15 cellular contexts compared by ENCODE assay signal in genomic region chr1:99682291-99682751, GRCh38. TPM values are rescaled to one million over a fixed set of nuclear protein-coding genes. Genes with fewer than 3 reads are reported as not detected.
A peak's percentile ranks its signal among the peaks of the same experiment; 100 is the strongest.
DNase-seq lines count a peak whose midpoint lies in the region; FAIRE-seq and TF ChIP-seq lines count a peak whose summit lies in the region.
"Had no signal": no experiment of that assay in that cellular context is flagged by ENCODE, and none has a peak within 500 bp of the region (broad histone marks: within the 10 kb centered on the region; RNA-seq: fewer than 3 reads in every experiment).

No MANE protein-coding gene starts in this region.

- H3K27me3 ChIP-seq in CD4-positive, alpha-beta memory T cell (ENCODE audit: insufficient read depth, low read length), result no peaks in the 10 kb centered on the region

- no peak overlapping the region for H3K27ac Mint-ChIP-seq in CD4-positive, alpha-beta memory T cell
- no peak overlapping the region for H3K27ac Mint-ChIP-seq in glutamatergic neuron (ENCODE audit: unreplicated experiment)
- H3K27ac Mint-ChIP-seq: activated CD4-positive, alpha-beta memory T cell treated with anti-CD3 and anti-CD28 coated beads for 36 hours; stimulated activated naive CD8-positive, alpha-beta T cell treated with anti-CD3 and anti-CD28 coated beads, Interleukin-15, Interleukin-2, amounts not matched to agents 100 ng/mL and 50 ng/mL, for 24 hours had no signal

- FAIRE-seq in HTR-8/SVneo (lab: Jason Lieb, UNC) (no peak), kidney (lab: Jason Lieb, UNC) (no peak)

- no peaks in the 10 kb centered on the region for H3K9me3 ChIP-seq in kidney (ENCODE audit: control insufficient read depth in 1 of 2, low read length in 2 of 2)
- no peaks in the 10 kb centered on the region for H3K9me3 ChIP-seq in CD4-positive, alpha-beta memory T cell (ENCODE audit: control insufficient read depth in 1 of 2, low read length in 2 of 2)

- CTCF ChIA-PET in CD4-positive, alpha-beta memory T cell (lab: Charles Lee; ENCODE audit: partially characterized antibody), result no interaction called here

- no peak for TF ChIP-seq CTCF in choroid plexus epithelial cell (conservative IDR thresholded peaks at IDR 0.05; ENCODE audit: low read depth, low read length)
- no peak for TF ChIP-seq CTCF in kidney (IDR thresholded peaks at IDR 0.05; ENCODE audit: borderline replicate concordance, extremely low read depth, insufficient read depth)
- no peak for TF ChIP-seq CTCF in glutamatergic neuron (IDR thresholded peaks at IDR 0.05; ENCODE audit: partially characterized antibody, unreplicated experiment)

- H3K4me3 Mint-ChIP-seq in CD4-positive, alpha-beta memory T cell, result no peak overlapping the region
- H3K4me3 Mint-ChIP-seq in glutamatergic neuron (ENCODE audit: unreplicated experiment), result no peak overlapping the region
- H3K4me3 Mint-ChIP-seq: activated CD4-positive, alpha-beta memory T cell treated with anti-CD3 and anti-CD28 coated beads for 36 hours; stimulated activated naive CD8-positive, alpha-beta T cell treated with anti-CD3 and anti-CD28 coated beads, Interleukin-15, Interleukin-2, amounts not matched to agents 100 ng/mL and 50 ng/mL, for 24 hours had no signal

- no peaks in the 10 kb centered on the region for H3K36me3 Mint-ChIP-seq in CD4-positive, alpha-beta memory T cell
- H3K36me3 Mint-ChIP-seq in glutamatergic neuron (ENCODE audit: unreplicated experiment), result no peaks in the 10 kb centered on the region
- H3K36me3 Mint-ChIP-seq: activated CD4-positive, alpha-beta memory T cell treated with anti-CD3 and anti-CD28 coated beads for 36 hours had no signal

- peaks cover 0 to 2% (median under 1%) of the 10 kb centered on the region in 4 donors for H3K4me1 Mint-ChIP-seq in CD4-positive, alpha-beta memory T cell
- H3K4me1 Mint-ChIP-seq in glutamatergic neuron (ENCODE audit: low read depth, unreplicated experiment), result peaks cover 11% of the 10 kb centered on the region

- in situ Hi-C loops in Caki2 (cut with HindIII; ENCODE audit: low pct_unique_long_range_greater_than_20kb, low sequenced_read_pairs), result no loop called here

- no peaks in the 10 kb centered on the region for H3K9me3 Mint-ChIP-seq in CD4-positive, alpha-beta memory T cell
- no peaks in the 10 kb centered on the region for H3K9me3 Mint-ChIP-seq in glutamatergic neuron (ENCODE audit: unreplicated experiment)
- H3K9me3 Mint-ChIP-seq: activated CD4-positive, alpha-beta memory T cell treated with anti-CD3 and anti-CD28 coated beads for 36 hours; stimulated activated naive CD8-positive, alpha-beta T cell treated with anti-CD3 and anti-CD28 coated beads, Interleukin-15, Interleukin-2, amounts not matched to agents 100 ng/mL and 50 ng/mL, for 24 hours had no signal

- H3K9ac ChIP-seq in kidney (ENCODE audit: low read length in 2 of 2), result no peak overlapping the region

- intact Hi-C loops in kidney (cut with DNase I), result no loop called here
- intact Hi-C loops in CD4-positive, alpha-beta memory T cell (cut with micrococcal nuclease), result no loop called here

- POLR2A ChIA-PET in CD4-positive, alpha-beta memory T cell (lab: Charles Lee; ENCODE audit: partially characterized antibody), result no interaction called here

- no peaks in the 10 kb centered on the region for H3K36me3 ChIP-seq in kidney (ENCODE audit: control insufficient read depth in 1 of 2, insufficient read depth in 2 of 2, low read length in 2 of 2)
- H3K36me3 ChIP-seq in CD4-positive, alpha-beta memory T cell (ENCODE audit: insufficient read depth, low read length), result no peaks in the 10 kb centered on the region

- DNase-seq in Caki2 (ENCODE audit: low read depth), result peak; percentile 91
- peak; percentile 5 for DNase-seq in HTR-8/SVneo (ENCODE audit: insufficient read length, low spot score)
- peak; percentile 83 for DNase-seq in choroid plexus epithelial cell (ENCODE audit: low read depth)
- DNase-seq in non-pigmented ciliary epithelial cell (ENCODE audit: low read depth), result peak; percentile 60
- no peak for DNase-seq in NCI-H1092 (lab: John Stamatoyannopoulos, UW)
- no peak for DNase-seq in kidney
- DNase-seq in CD4-positive, alpha-beta memory T cell, result no peak
- DNase-seq in glutamatergic neuron, result no peak
- DNase-seq: activated CD4-positive, alpha-beta memory T cell treated with anti-CD3 and anti-CD28 coated beads for 36 hours; activated effector memory CD4-positive, alpha-beta T cell treated with Interleukin-2 at 50 U/mL for 16 hours; central memory CD4-positive, alpha-beta T cell; erythroblast; NCI-H146 had no signal

- H3K4me3 ChIP-seq in choroid plexus epithelial cell (ENCODE audit: low read depth, low read length), result no peak overlapping the region
- no peak overlapping the region for H3K4me3 ChIP-seq in kidney (ENCODE audit: low read length in 2 of 2)
- H3K4me3 ChIP-seq in CD4-positive, alpha-beta memory T cell (ENCODE audit: low read length in 2 of 2), result no peak overlapping the region

- H3K4me1 ChIP-seq in kidney (ENCODE audit: control insufficient read depth in 1 of 2, insufficient read depth in 1 of 2, low read depth in 1 of 2, low read length in 2 of 2), result peaks cover 0 to 2% of the 10 kb centered on the region in 2 donors
- no peaks in the 10 kb centered on the region for H3K4me1 ChIP-seq in CD4-positive, alpha-beta memory T cell (ENCODE audit: insufficient read depth, low read length)

- no peak overlapping the region for H3K27ac ChIP-seq in kidney (ENCODE audit: low read depth in 2 of 2, low read length in 2 of 2)
- no peak overlapping the region for H3K27ac ChIP-seq in CD4-positive, alpha-beta memory T cell (ENCODE audit: low read depth, low read length)
- H3K27ac ChIP-seq: C4-2B had no signal

- peaks cover 3 to 4% of the 10 kb centered on the region in 2 donors for H3K27me3 Mint-ChIP-seq in CD4-positive, alpha-beta memory T cell
- peaks cover 4% of the 10 kb centered on the region for H3K27me3 Mint-ChIP-seq in glutamatergic neuron (ENCODE audit: unreplicated experiment)
- H3K27me3 Mint-ChIP-seq: activated CD4-positive, alpha-beta memory T cell treated with anti-CD3 and anti-CD28 coated beads for 36 hours had no signal

RNA-seq across cellular contexts. Expression of gene PALMD, which starts 36.4 kb away (rescaled TPM):
- 2.3 and 6.5 TPM in 2 replicates for total RNA-seq in Caki2 (2014; rRNA removed; shearing (Covaris generic); ENCODE audit: low replicate concordance)
- total RNA-seq in kidney (25.2 TPM), glutamatergic neuron (ENCODE audit: unreplicated experiment) (5.1 TPM)
- 10.1 TPM for polyA plus RNA-seq in kidney (ENCODE audit: insufficient read depth, low read depth, low replicate concordance)
- not detected for total RNA-seq in CD4-positive, alpha-beta memory T cell
- not detected for polyA plus RNA-seq in CD4-positive, alpha-beta memory T cell
- total RNA-seq: activated CD4-positive, alpha-beta memory T cell treated with anti-CD3 and anti-CD28 coated beads for 36 hours had no signal

Comparison
In these comparisons a context has a peak if more than half of its experiments do, and no peak if none do; other contexts are left out.
1. DNase-seq: peak in Caki2 (single experiment), HTR-8/SVneo (single experiment), choroid plexus epithelial cell (single experiment) and non-pigmented ciliary epithelial cell (single experiment); none in NCI-H1092 (single experiment), kidney (single experiment), CD4-positive, alpha-beta memory T cell (0 of 5) and glutamatergic neuron (single experiment).